Comparison of ENCODE assay signal across 8 cellular contexts in genomic region chr14:31025335-31026075, GRCh38. TPM values are rescaled to one million over a fixed set of nuclear protein-coding genes. Genes with fewer than 3 reads are reported as not detected.
DNase-seq lines count a peak whose midpoint lies in the region; ATAC-seq and TF ChIP-seq lines count a peak whose summit lies in the region.

AP4S1 (plus strand) TSS chr14:31025649; CDS start chr14:31066197, 40,548 bp downstream.

- peaks cover 35 to 42% of the 10 kb centered on the region in 2 donors for H3K4me1 Mint-ChIP-seq in natural killer cell
- peaks cover 52% of the 10 kb centered on the region for H3K4me1 Mint-ChIP-seq in stimulated activated naive CD8-positive, alpha-beta T cell treated with anti-CD3 and anti-CD28 coated beads, Interleukin-15, Interleukin-2, amounts not matched to agents 100 ng/mL and 50 ng/mL, for 24 hours (ENCODE audit: low read depth)

- POLR2A ChIA-PET in PC-3 (lab: Charles Lee; ENCODE audit: unreplicated experiment) = interaction anchor here (0.5 to 0.7 kb wide), 2 partner anchors 69 to 116 kb away, joined by 3 to 4 read pairs; no protein-coding TSS in a partner anchor

- peaks cover 17% of the 10 kb centered on the region for H3K36me3 ChIP-seq in PC-3 (ENCODE audit: low read depth, low read length)

- ATAC-seq in GM18498 (IDR thresholded peaks at IDR 0.05; ENCODE audit: unreplicated experiment) = peak; percentile 17
- ATAC-seq in HG03066 (IDR thresholded peaks at IDR 0.05; ENCODE audit: low read depth, unreplicated experiment) = peak; percentile 11
- peak; percentile 13 for ATAC-seq in PC-3
- peak in 2 of 3 donors; percentile 6 to 28 for ATAC-seq in natural killer cell

- no peaks in the 10 kb centered on the region for H3K9me3 ChIP-seq in PC-3 (ENCODE audit: low read length)

- peaks cover 28% of the 10 kb centered on the region for H4K20me1 ChIP-seq in PC-3 (ENCODE audit: low read length)

- peak within 1 kb of the TSS; percentile 88 for H3K4me2 ChIP-seq in PC-3 (ENCODE audit: low read length)

- peak within 1 kb of the TSS; percentile 84 for H3K27ac ChIP-seq in PC-3 (ENCODE audit: low read length)

- H3K27me3 Mint-ChIP-seq in natural killer cell (ENCODE audit: low read depth in 2 of 2) = no peaks in the 10 kb centered on the region
- H3K27me3 Mint-ChIP-seq in stimulated activated naive CD8-positive, alpha-beta T cell treated with anti-CD3 and anti-CD28 coated beads, Interleukin-15, Interleukin-2, amounts not matched to agents 100 ng/mL and 50 ng/mL, for 24 hours = no peaks in the 10 kb centered on the region

- H2AFZ ChIP-seq in PC-3 (ENCODE audit: low read length) = peak within 1 kb of the TSS; percentile 80

- H3K4me3 Mint-ChIP-seq in natural killer cell = peak within 1 kb of the TSS; percentile 95
- peak within 1 kb of the TSS; percentile 98 for H3K4me3 Mint-ChIP-seq in stimulated activated naive CD8-positive, alpha-beta T cell treated with anti-CD3 and anti-CD28 coated beads, Interleukin-15, Interleukin-2, amounts not matched to agents 100 ng/mL and 50 ng/mL, for 24 hours

- peak within 1 kb of the TSS; percentile 72 for H3K4me3 ChIP-seq in PC-3 (ENCODE audit: low read length)

- CTCF ChIA-PET in PC-3 (lab: Charles Lee) = interaction anchor here (0.6 kb wide), 3 partner anchors 12 to 110 kb away, joined by 4 to 11 read pairs (median 6); no protein-coding TSS in a partner anchor

- H3K9me2 ChIP-seq in PC-3 (replicated peaks; ENCODE audit: low read length) = no peaks in the 10 kb centered on the region

- BruUV-seq in PC-3 (replicated peaks; lab: Mats Ljungman, UMichigan) = no TSS peak

- no peak for TF ChIP-seq CTCF in PC-3 (conservative IDR thresholded peaks at IDR 0.05; ENCODE audit: low read depth, low read length)
- no peak for TF ChIP-seq CTCF in natural killer cell (IDR thresholded peaks at IDR 0.05)

- H3K27ac Mint-ChIP-seq in natural killer cell = peak within 1 kb of the TSS; percentile 95 to 96
- peak within 1 kb of the TSS; percentile 95 for H3K27ac Mint-ChIP-seq in stimulated activated naive CD8-positive, alpha-beta T cell treated with anti-CD3 and anti-CD28 coated beads, Interleukin-15, Interleukin-2, amounts not matched to agents 100 ng/mL and 50 ng/mL, for 24 hours

- no peaks in the 10 kb centered on the region for H3K9me3 Mint-ChIP-seq in natural killer cell
- no peaks in the 10 kb centered on the region for H3K9me3 Mint-ChIP-seq in stimulated activated naive CD8-positive, alpha-beta T cell treated with anti-CD3 and anti-CD28 coated beads, Interleukin-15, Interleukin-2, amounts not matched to agents 100 ng/mL and 50 ng/mL, for 24 hours

- intact Hi-C loops in PC-3 (cut with micrococcal nuclease) = loop anchor here (1.0 to 2.0 kb wide), 4 partner anchors 31 to 65 kb away; no protein-coding TSS in a partner anchor
- intact Hi-C loops in natural killer cell (cut with micrococcal nuclease) = loop anchor here (1.0 to 10.0 kb wide), 3 partner anchors 102 to 539 kb away; partner anchors contain the start of genes HECTD1 and NUBPL

- peaks cover 5% of the 10 kb centered on the region for H3F3A ChIP-seq in PC-3 (ENCODE audit: low read length, unreplicated experiment)

- no peaks in the 10 kb centered on the region for H3K36me3 Mint-ChIP-seq in natural killer cell
- peaks cover 12% of the 10 kb centered on the region for H3K36me3 Mint-ChIP-seq in stimulated activated naive CD8-positive, alpha-beta T cell treated with anti-CD3 and anti-CD28 coated beads, Interleukin-15, Interleukin-2, amounts not matched to agents 100 ng/mL and 50 ng/mL, for 24 hours (ENCODE audit: low read depth)

- H3K27me3 ChIP-seq in PC-3 (ENCODE audit: low read length) = no peaks in the 10 kb centered on the region

- peak within 1 kb of the TSS; percentile 99 for H3K9ac ChIP-seq in PC-3 (ENCODE audit: low read length)

- DNase-seq in PC-3 (peak; percentile 13), activated T-helper 1 cell treated with Interleukin-2 at 50 U/mL for 16 hours (ENCODE audit: low read depth) (peak; percentile 15), fibroblast of gingiva (ENCODE audit: low read depth) (peak; percentile 5), natural killer cell (peak; percentile 59), foreskin melanocyte (no peak)

- H3K4me1 ChIP-seq in PC-3 (ENCODE audit: insufficient read depth, low read length) = peaks cover 16% of the 10 kb centered on the region

- H3K79me2 ChIP-seq in PC-3 (ENCODE audit: low read length) = peaks cover 57% of the 10 kb centered on the region

RNA-seq across cellular contexts. Expression of gene AP4S1, which starts in this region (rescaled TPM):
- total RNA-seq in PC-3 (2014; rRNA removed) (3.0 and 3.2 TPM in 2 replicates), natural killer cell (10 to 100 TPM; 10.6 to 12.7 (median 12.4) TPM)
